8 cellular contexts compared by ENCODE assay signal in the genomic region with DNA sequence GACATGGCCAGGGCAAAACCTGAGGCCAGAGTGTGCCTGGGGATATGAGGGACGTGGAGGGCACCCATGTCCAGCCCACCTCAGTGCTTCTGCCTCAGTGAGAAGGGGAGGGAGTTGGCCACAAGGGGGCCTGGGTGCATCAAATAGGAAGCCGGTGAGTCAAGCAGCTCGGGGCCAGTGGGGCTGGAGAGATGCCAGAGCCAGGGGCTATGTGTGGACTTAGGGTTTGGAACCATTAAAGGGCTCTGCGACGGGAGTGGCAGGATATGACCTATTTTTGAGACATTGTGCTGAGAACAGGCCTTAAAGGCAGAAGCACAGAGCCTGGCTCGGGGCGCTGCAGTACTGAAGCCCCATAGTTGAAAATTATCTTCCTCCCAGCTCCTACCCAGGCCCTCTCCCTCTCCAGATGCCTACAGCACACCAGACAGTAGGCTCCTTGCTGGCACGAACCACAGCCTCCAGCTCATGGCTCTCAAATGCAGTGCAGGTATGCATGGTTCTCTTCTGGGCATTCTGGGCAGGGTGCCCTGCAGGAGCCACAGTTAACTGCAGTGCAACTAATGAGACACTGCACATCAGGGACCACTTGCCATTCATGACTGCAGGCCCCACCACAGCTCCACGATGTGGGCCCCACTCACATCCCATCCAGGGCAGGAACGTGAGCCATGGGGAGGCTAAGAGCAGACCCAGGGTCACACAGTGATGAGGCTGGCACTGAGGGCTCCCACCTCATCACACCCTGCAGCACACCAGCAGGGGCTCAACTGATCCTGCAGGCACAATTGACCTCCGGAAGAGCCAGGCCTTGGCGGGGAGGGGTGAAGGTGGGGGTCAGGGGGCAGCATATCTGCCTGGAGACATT. TPM values are rescaled to one million over a fixed set of nuclear protein-coding genes. Genes with fewer than 3 reads are reported as not detected.
DNase-seq lines count a peak whose midpoint lies in the region; ATAC-seq and TF ChIP-seq lines count a peak whose summit lies in the region.

No MANE protein-coding gene starts in this region.

- no peaks in the 10 kb centered on the region for H3K27me3 Mint-ChIP-seq in memory B cell

- TF ChIP-seq CTCF in VCaP (conservative IDR thresholded peaks at IDR 0.05), result peak; percentile 78

- peak overlapping the region; percentile 96 for H3K27ac Mint-ChIP-seq in memory B cell

- DNase-seq in NCI-H524 (lab: John Stamatoyannopoulos, UW), result peak; percentile 41 to 72
- no peak for DNase-seq in NCI-H524 treated with DMSO at 0.1 percent for 48 hours (lab: John Stamatoyannopoulos, UW)
- DNase-seq in MV-4-11 (lab: John Stamatoyannopoulos, UW), result peak; percentile 57
- peak; percentile 20 for DNase-seq in effector CD8-positive, alpha-beta T cell (lab: John Stamatoyannopoulos, UW)
- DNase-seq in memory B cell (ENCODE audit: low spot score in 2 of 2), result no peak
- no peak for DNase-seq in mesenteric fat pad (ENCODE audit: low spot score)

- no peak overlapping the region for H3K4me3 Mint-ChIP-seq in memory B cell

- no peak for ATAC-seq in memory B cell (ENCODE audit: low read depth)

- peaks cover 34% of the 10 kb centered on the region for H3K4me1 Mint-ChIP-seq in memory B cell

- H3K27ac ChIP-seq in VCaP (peak overlapping the region; percentile 74), temporal lobe (ENCODE audit: low read depth, low read length) (peak overlapping the region; percentile 63)

- H3K36me3 Mint-ChIP-seq in memory B cell, result peaks cover 12% of the 10 kb centered on the region

- H3K9me3 Mint-ChIP-seq in memory B cell, result peaks cover 3% of the 10 kb centered on the region

RNA-seq across cellular contexts. Expression of a gene that starts 7.2 kb away (rescaled TPM):
- total RNA-seq in temporal lobe (1.7 TPM), mesenteric fat pad (not detected)

RNA-seq across cellular contexts. Expression of a gene that starts 9.7 kb away (rescaled TPM):
- total RNA-seq in temporal lobe (5.4 TPM), mesenteric fat pad (15.5 TPM)

RNA-seq across cellular contexts. Expression of a gene that starts 28.1 kb away (rescaled TPM):
- total RNA-seq in temporal lobe (36.6 TPM), mesenteric fat pad (99.0 TPM)

RNA-seq across cellular contexts. Expression of a gene that starts 31.5 kb away (rescaled TPM):
- total RNA-seq in temporal lobe, result 7.9 TPM
- 267 TPM for total RNA-seq in mesenteric fat pad

RNA-seq across cellular contexts. Expression of a gene that starts 50.8 kb away (rescaled TPM):
- total RNA-seq in temporal lobe, result 36.6 TPM
- total RNA-seq in mesenteric fat pad, result 60.2 TPM

Comparison
In these comparisons a context has a peak if more than half of its experiments do, and no peak if none do; other contexts are left out.
1. DNase-seq: peak in NCI-H524 (2 of 2), MV-4-11 (single experiment) and effector CD8-positive, alpha-beta T cell (single experiment); none in NCI-H524 treated with DMSO at 0.1 percent for 48 hours (single experiment), memory B cell (0 of 2) and mesenteric fat pad (single experiment).